Comparison of ENCODE assay signal across 8 cellular contexts in genomic region chr19:45478454-45479238, GRCh38. TPM values are rescaled to one million over a fixed set of nuclear protein-coding genes. Genes with fewer than 3 reads are reported as not detected.
A peak's percentile ranks its signal among the peaks of the same experiment; 100 is the strongest.
DNase-seq lines count a peak whose midpoint lies in the region; ATAC-seq, FAIRE-seq and TF ChIP-seq lines count a peak whose summit lies in the region.

No MANE protein-coding gene starts in this region.

- no peaks in the 10 kb centered on the region for H3K36me3 ChIP-seq in keratinocyte (ENCODE audit: control insufficient read depth in 2 of 2, extremely low read depth in 1 of 2, insufficient read depth in 2 of 2, low read length in 2 of 2)

- H4K20me1 ChIP-seq in keratinocyte (ENCODE audit: control insufficient read depth, extremely low read depth, insufficient read depth, low read length): no peaks in the 10 kb centered on the region

- no peaks in the 10 kb centered on the region for H3K9me1 ChIP-seq in keratinocyte (ENCODE audit: control insufficient read depth, extremely low read depth, insufficient read depth, low read length)

- peak overlapping the region; percentile 99 for H3K4me2 ChIP-seq in keratinocyte (ENCODE audit: control insufficient read depth, extremely low read depth, insufficient read depth, low read depth, low read length)

- H3K4me3 ChIP-seq in WI38 (ENCODE audit: low read depth, low read length) (peak overlapping the region; percentile 70), keratinocyte (ENCODE audit: control insufficient read depth in 2 of 3, extremely low read depth in 1 of 3, insufficient read depth in 2 of 3, low read depth in 1 of 3, low read length in 3 of 3) (peak overlapping the region; percentile 44 to 87 (median 84))

- H3K27me3 ChIP-seq in keratinocyte (ENCODE audit: control insufficient read depth, extremely low read depth, insufficient read depth, low read length): no peaks in the 10 kb centered on the region

- dilution Hi-C loops in keratinocyte (cut with MboI; ENCODE audit: extremely low pct_ligation_motif_present, low sequenced_read_pairs): no loop called here

- peak overlapping the region; percentile 100 for H3K27ac ChIP-seq in keratinocyte (ENCODE audit: control insufficient read depth, insufficient read depth, low read length)

- peaks cover 14% of the 10 kb centered on the region for H3K4me1 ChIP-seq in keratinocyte (ENCODE audit: control insufficient read depth, extremely low read depth, insufficient read depth, low read length)

- H3K9ac ChIP-seq in keratinocyte (ENCODE audit: control insufficient read depth, extremely low read depth, insufficient read depth, low read length): peak overlapping the region; percentile 98

- peak; percentile 90 for FAIRE-seq in keratinocyte (lab: Jason Lieb, UNC)

- DNase-seq in AG08395 (ENCODE audit: low spot score) (peak; percentile 80), NCI-H2196 (lab: John Stamatoyannopoulos, UW; ENCODE audit: unreplicated experiment) (peak; percentile 89), keratinocyte (ENCODE audit: low read depth, low spot score) (peak; percentile 66)
- DNase-seq in central memory CD4-positive, alpha-beta T cell: peak; percentile 89
- DNase-seq in stimulated activated CD4-positive, alpha-beta T cell treated with anti-CD3 and anti-CD28 coated beads, Interleukin-15, amount 100 ng/mL, for 1 hour (ENCODE audit: low read depth in 1 of 2, low spot score in 1 of 2): peak; percentile 82 to 83

- TF ChIP-seq CTCF in WI38 (IDR thresholded peaks at IDR 0.05; ENCODE audit: low read depth, low read length) (peak; percentile 96), keratinocyte (optimal IDR thresholded peaks at IDR 0.05 in 1 of 3, IDR thresholded peaks at IDR 0.05 in 1 of 3, conservative IDR thresholded peaks at IDR 0.05 in 1 of 3; ENCODE audit: extremely low read depth in 1 of 3, insufficient read depth in 2 of 3, low read length in 3 of 3) (peak; percentile 91 to 97 (median 92))

- no peaks in the 10 kb centered on the region for H3K79me2 ChIP-seq in keratinocyte (ENCODE audit: control insufficient read depth, insufficient read depth, low read length)

- H2AFZ ChIP-seq in keratinocyte (ENCODE audit: control insufficient read depth, low read length): peak overlapping the region; percentile 93

- no peaks in the 10 kb centered on the region for H3K9me3 ChIP-seq in keratinocyte (ENCODE audit: control insufficient read depth, low read depth, low read length)

- ATAC-seq in GM18868 (IDR thresholded peaks at IDR 0.05; ENCODE audit: unreplicated experiment): peak; percentile 74
- peak; percentile 55 for ATAC-seq in HG03108 (IDR thresholded peaks at IDR 0.05; ENCODE audit: unreplicated experiment)

RNA-seq across cellular contexts. Expression of gene FOSB, which starts 10.8 kb away (rescaled TPM):
- 0.27 to 4.6 TPM (median 3.9 TPM) in 3 replicates for polyA plus RNA-seq in keratinocyte
- 7.5 TPM for polyA plus RNA-seq in keratinocyte (2011; ENCODE audit: low read depth)
- polyA plus RNA-seq in keratinocyte (2011; cell fraction: cytosol; rRNA removed): 1.2 and 2.5 TPM in 2 replicates
- polyA plus RNA-seq in keratinocyte (2011; cell fraction: nucleus; rRNA removed): 69.0 and 109 TPM in 2 replicates
- 0.37 and 11.7 TPM in 2 replicates for polyA plus RNA-seq in keratinocyte (2012; ENCODE audit: low replicate concordance)
- polyA minus RNA-seq in keratinocyte: 2.9 to 15.1 TPM (median 9.2 TPM) in 3 replicates
- 1.7 TPM for polyA minus RNA-seq in keratinocyte (2011; cell fraction: cytosol; rRNA and poly(A)+ RNA removed)
- 41.5 and 54.1 TPM in 2 replicates for polyA minus RNA-seq in keratinocyte (2011; cell fraction: nucleus; rRNA and poly(A)+ RNA removed)

RNA-seq across cellular contexts. Expression of gene RTN2, which starts 18.2 kb away (rescaled TPM):
- polyA plus RNA-seq in keratinocyte: 8.5 to 13.6 TPM (median 12.2 TPM) in 3 replicates
- 4.5 TPM for polyA plus RNA-seq in keratinocyte (2011; ENCODE audit: low read depth)
- 7.2 and 12.4 TPM in 2 replicates for polyA plus RNA-seq in keratinocyte (2011; cell fraction: cytosol; rRNA removed)
- 6.7 and 10.0 TPM in 2 replicates for polyA plus RNA-seq in keratinocyte (2011; cell fraction: nucleus; rRNA removed)
- polyA plus RNA-seq in keratinocyte (2012; ENCODE audit: low replicate concordance): 7.5 and 15.7 TPM in 2 replicates
- 5.7 to 20.4 TPM (median 8.5 TPM) in 3 replicates for polyA minus RNA-seq in keratinocyte
- polyA minus RNA-seq in keratinocyte (2011; cell fraction: cytosol; rRNA and poly(A)+ RNA removed): 21.7 TPM
- 6.4 and 13.0 TPM in 2 replicates for polyA minus RNA-seq in keratinocyte (2011; cell fraction: nucleus; rRNA and poly(A)+ RNA removed)

RNA-seq across cellular contexts. Expression of gene PPM1N, which starts 19.6 kb away (rescaled TPM):
- 1.9 to 2.5 TPM (median 2.0 TPM) in 3 replicates for polyA plus RNA-seq in keratinocyte
- 0.64 TPM for polyA plus RNA-seq in keratinocyte (2011; ENCODE audit: low read depth)
- 1.6 and 2.1 TPM in 2 replicates for polyA plus RNA-seq in keratinocyte (2011; cell fraction: cytosol; rRNA removed)
- polyA plus RNA-seq in keratinocyte (2011; cell fraction: nucleus; rRNA removed): 1.4 and 1.9 TPM in 2 replicates
- polyA plus RNA-seq in keratinocyte (2012; ENCODE audit: low replicate concordance): 1.2 and 2.1 TPM in 2 replicates
- polyA minus RNA-seq in keratinocyte: 0.42 TPM in 1 of 3 replicates, not detected in the others
- polyA minus RNA-seq in keratinocyte (2011; cell fraction: cytosol; rRNA and poly(A)+ RNA removed): not detected
- polyA minus RNA-seq in keratinocyte (2011; cell fraction: nucleus; rRNA and poly(A)+ RNA removed): not detected in 2 replicates

RNA-seq across cellular contexts. Expression of gene VASP, which starts 28.6 kb away (rescaled TPM):
- 99.0 to 117 TPM (median 110 TPM) in 3 replicates for polyA plus RNA-seq in keratinocyte
- polyA plus RNA-seq in keratinocyte (2011; ENCODE audit: low read depth): 76.9 TPM
- 78.8 and 128 TPM in 2 replicates for polyA plus RNA-seq in keratinocyte (2011; cell fraction: cytosol; rRNA removed)
- polyA plus RNA-seq in keratinocyte (2011; cell fraction: nucleus; rRNA removed): 94.7 and 121 TPM in 2 replicates
- polyA plus RNA-seq in keratinocyte (2012; ENCODE audit: low replicate concordance): 53.7 and 126 TPM in 2 replicates
- polyA minus RNA-seq in keratinocyte: 88.7 to 145 TPM (median 99.3 TPM) in 3 replicates
- 240 TPM for polyA minus RNA-seq in keratinocyte (2011; cell fraction: cytosol; rRNA and poly(A)+ RNA removed)
- 117 and 165 TPM in 2 replicates for polyA minus RNA-seq in keratinocyte (2011; cell fraction: nucleus; rRNA and poly(A)+ RNA removed)

RNA-seq across cellular contexts. Expression of gene ERCC1, which starts 54.9 kb away (rescaled TPM):
- polyA plus RNA-seq in keratinocyte: 175 to 250 TPM (median 208 TPM) in 3 replicates
- 82.8 TPM for polyA plus RNA-seq in keratinocyte (2011; ENCODE audit: low read depth)
- polyA plus RNA-seq in keratinocyte (2011; cell fraction: cytosol; rRNA removed): 164 and 279 TPM in 2 replicates
- 216 and 294 TPM in 2 replicates for polyA plus RNA-seq in keratinocyte (2011; cell fraction: nucleus; rRNA removed)
- 116 and 285 TPM in 2 replicates for polyA plus RNA-seq in keratinocyte (2012; ENCODE audit: low replicate concordance)
- polyA minus RNA-seq in keratinocyte: 165 to 373 TPM (median 217 TPM) in 3 replicates
- 284 TPM for polyA minus RNA-seq in keratinocyte (2011; cell fraction: cytosol; rRNA and poly(A)+ RNA removed)
- polyA minus RNA-seq in keratinocyte (2011; cell fraction: nucleus; rRNA and poly(A)+ RNA removed): 59.1 and 65.1 TPM in 2 replicates

Comparison
In these comparisons a context has a peak if more than half of its experiments do, and no peak if none do; other contexts are left out.
1. Peak in every context shown above with its lines: DNase-seq, ATAC-seq, H3K4me3 ChIP-seq and H3K27ac ChIP-seq.